Comparison of ENCODE assay signal across 14 cellular contexts in genomic region chr14:95226801-95227200, GRCh38.
DNase-seq lines count a peak whose midpoint lies in the region; TF ChIP-seq lines count a peak whose summit lies in the region.
"Had no signal": no experiment of that assay in that cellular context is flagged by ENCODE, and none has a peak within 500 bp of the region (broad histone marks: within the 10 kb centered on the region; RNA-seq: fewer than 3 reads in every experiment).

No MANE protein-coding gene starts in this region.

- H3K4me1 ChIP-seq in stomach smooth muscle (ENCODE audit: control insufficient read depth, insufficient read depth, low read length) (peaks cover 9% of the 10 kb centered on the region), BE2C (0 out of 2 replicates have a peak, but pooled peaks cover 7% of the 10 kb centered on the region)

- no peak overlapping the region for H3K27ac ChIP-seq in stomach smooth muscle (ENCODE audit: low read length)
- H3K27ac ChIP-seq: skin epidermis had no signal

- H3K27me3 ChIP-seq in stomach smooth muscle (ENCODE audit: control insufficient read depth in 1 of 2, insufficient read depth in 2 of 2, low read length in 2 of 2) = peaks cover 3 to 11% of the 10 kb centered on the region in 2 donors
- H3K27me3 ChIP-seq in BE2C = no peaks in the 10 kb centered on the region

- H3K4me3 ChIP-seq in stomach smooth muscle (ENCODE audit: low read length in 2 of 2) (peak overlapping the region; percentile 32 to 54), BE2C (ENCODE audit: low read depth, low read length) (no peak overlapping the region)
- H3K4me3 ChIP-seq: skin epidermis had no signal

- no peak overlapping the region for H3K9ac ChIP-seq in stomach smooth muscle (ENCODE audit: low read length in 2 of 2)

- no peaks in the 10 kb centered on the region for H3K36me3 ChIP-seq in stomach smooth muscle (ENCODE audit: control insufficient read depth in 2 of 2, insufficient read depth in 2 of 2, low read length in 2 of 2)
- H3K36me3 ChIP-seq in BE2C = no peaks in the 10 kb centered on the region

- DNase-seq in NCI-H524 (lab: John Stamatoyannopoulos, UW) = peak; percentile 12 to 28
- no peak for DNase-seq in NCI-H524 treated with DMSO at 0.1 percent for 48 hours (lab: John Stamatoyannopoulos, UW)
- peak; percentile 67 for DNase-seq in NCI-H510A treated with DMSO at 0.1 percent for 48 hours (lab: John Stamatoyannopoulos, UW)
- peak; percentile 93 for DNase-seq in left kidney (ENCODE audit: low read depth, low spot score)
- no peak for DNase-seq in BE2C
- no peak for DNase-seq in T-helper 2 cell
- no peak for DNase-seq in activated CD8-positive, alpha-beta memory T cell treated with anti-CD3 and anti-CD28 coated beads, Interleukin-2, amount 50 U/mL, for 48 hours
- DNase-seq: activated CD4-positive, alpha-beta memory T cell treated with anti-CD3 and anti-CD28 coated beads for 36 hours; activated naive CD8-positive, alpha-beta T cell treated with anti-CD3 and anti-CD28 coated beads, Interleukin-2, amount 50 U/mL, for 24 hours; CD8-positive, alpha-beta T cell; foreskin melanocyte; MM.1S had no signal

- TF ChIP-seq CTCF in BE2C (IDR thresholded peaks at IDR 0.05; ENCODE audit: low read depth, low read length) = no peak

- H3K9me3 ChIP-seq in stomach smooth muscle (ENCODE audit: control insufficient read depth in 2 of 2, low read length in 2 of 2) = no peaks in the 10 kb centered on the region
- H3K9me3 ChIP-seq in BE2C = no peaks in the 10 kb centered on the region

Comparison
In these comparisons a context has a peak if more than half of its experiments do, and no peak if none do; other contexts are left out.
1. DNase-seq: peak in NCI-H524 (2 of 2), NCI-H510A treated with DMSO at 0.1 percent for 48 hours (single experiment) and left kidney (single experiment); none in NCI-H524 treated with DMSO at 0.1 percent for 48 hours (single experiment), BE2C (single experiment), T-helper 2 cell (0 of 5) and activated CD8-positive, alpha-beta memory T cell treated with anti-CD3 and anti-CD28 coated beads, Interleukin-2, amount 50 U/mL, for 48 hours (single experiment).